8 cellular contexts compared by ENCODE assay signal in the genomic region with DNA sequence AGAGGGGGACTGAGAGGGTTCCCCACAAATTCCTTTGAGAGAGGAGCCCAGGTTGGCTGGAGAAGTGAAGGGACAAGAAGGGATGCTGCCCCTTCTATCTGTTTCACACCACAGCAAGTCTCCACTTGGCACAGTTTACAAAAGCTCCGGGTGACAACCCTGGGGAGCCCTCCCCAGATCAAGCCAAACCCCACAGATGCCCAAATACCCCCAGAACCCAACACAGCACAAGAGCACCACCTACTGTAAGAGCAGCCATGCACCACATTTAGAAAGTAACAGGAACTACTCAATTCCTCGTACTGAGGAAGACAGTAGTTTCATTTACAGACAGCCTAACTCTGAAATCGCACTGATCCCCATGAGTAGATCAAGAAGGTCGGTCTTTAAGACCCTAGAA.
A peak's percentile ranks its signal among the peaks of the same experiment; 100 is the strongest.
DNase-seq lines count a peak whose midpoint lies in the region.

No MANE protein-coding gene starts in this region.

- H3K36me3 Mint-ChIP-seq in activated naive CD4-positive, alpha-beta T cell treated with anti-CD3 and anti-CD28 coated beads for 36 hours (ENCODE audit: low read depth) = no peaks in the 10 kb centered on the region

- H3K9me3 Mint-ChIP-seq in activated naive CD4-positive, alpha-beta T cell treated with anti-CD3 and anti-CD28 coated beads for 36 hours = no peaks in the 10 kb centered on the region

- peaks cover 19% of the 10 kb centered on the region for H3K4me1 Mint-ChIP-seq in activated naive CD4-positive, alpha-beta T cell treated with anti-CD3 and anti-CD28 coated beads for 36 hours (ENCODE audit: low read depth)

- no peaks in the 10 kb centered on the region for H3K27me3 Mint-ChIP-seq in activated naive CD4-positive, alpha-beta T cell treated with anti-CD3 and anti-CD28 coated beads for 36 hours (ENCODE audit: low read depth)

- H3K4me3 Mint-ChIP-seq in activated naive CD4-positive, alpha-beta T cell treated with anti-CD3 and anti-CD28 coated beads for 36 hours = no peak overlapping the region

- CTCF ChIA-PET in activated naive CD4-positive, alpha-beta T cell treated with anti-CD3 and anti-CD28 coated beads for 36 hours (lab: Charles Lee) = interaction anchor here (0.8 to 1.9 kb wide), 3 partner anchors 12 to 405 kb away, joined by 3 to 5 read pairs (median 3); no protein-coding TSS in a partner anchor

- intact Hi-C loops in activated naive CD4-positive, alpha-beta T cell treated with anti-CD3 and anti-CD28 coated beads for 36 hours (cut with micrococcal nuclease) = loop anchor here (1.0 to 5.0 kb wide), 7 partner anchors 114 to 963 kb away; partner anchors contain the start of genes CREB3L2 and TRIM24

- no peak overlapping the region for H3K27ac Mint-ChIP-seq in activated naive CD4-positive, alpha-beta T cell treated with anti-CD3 and anti-CD28 coated beads for 36 hours

- DNase-seq in NCI-H748 (lab: John Stamatoyannopoulos, UW; ENCODE audit: unreplicated experiment) = peak; percentile 6
- DNase-seq in NCI-H748 treated with DMSO at 0.1 percent for 48 hours (lab: John Stamatoyannopoulos, UW) = no peak
- peak; percentile 16 for DNase-seq in NCI-H2107 treated with DMSO at 0.1 percent for 48 hours (lab: John Stamatoyannopoulos, UW; ENCODE audit: unreplicated experiment)
- DNase-seq in activated naive CD4-positive, alpha-beta T cell treated with anti-CD3 and anti-CD28 coated beads for 36 hours = peak; percentile 67
- peak; percentile 19 to 30 for DNase-seq in stimulated activated CD4-positive, alpha-beta T cell treated with anti-CD3 and anti-CD28 coated beads, Interleukin-2, amount 100 ng/mL, for 24 hours
- no peak for DNase-seq in NCI-H345 (lab: John Stamatoyannopoulos, UW)
- no peak for DNase-seq in NCI-H146 (lab: John Stamatoyannopoulos, UW)
- no peak for DNase-seq in HCEC 1CT

Comparison
In these comparisons a context has a peak if more than half of its experiments do, and no peak if none do; other contexts are left out.
1. DNase-seq: peak in NCI-H748 (single experiment), NCI-H2107 treated with DMSO at 0.1 percent for 48 hours (single experiment), activated naive CD4-positive, alpha-beta T cell treated with anti-CD3 and anti-CD28 coated beads for 36 hours (single experiment) and stimulated activated CD4-positive, alpha-beta T cell treated with anti-CD3 and anti-CD28 coated beads, Interleukin-2, amount 100 ng/mL, for 24 hours (2 of 2); none in NCI-H748 treated with DMSO at 0.1 percent for 48 hours (single experiment), NCI-H345 (single experiment), NCI-H146 (single experiment) and HCEC 1CT (single experiment).